Comparison of ENCODE assay signal across 13 cellular contexts in the genomic region with DNA sequence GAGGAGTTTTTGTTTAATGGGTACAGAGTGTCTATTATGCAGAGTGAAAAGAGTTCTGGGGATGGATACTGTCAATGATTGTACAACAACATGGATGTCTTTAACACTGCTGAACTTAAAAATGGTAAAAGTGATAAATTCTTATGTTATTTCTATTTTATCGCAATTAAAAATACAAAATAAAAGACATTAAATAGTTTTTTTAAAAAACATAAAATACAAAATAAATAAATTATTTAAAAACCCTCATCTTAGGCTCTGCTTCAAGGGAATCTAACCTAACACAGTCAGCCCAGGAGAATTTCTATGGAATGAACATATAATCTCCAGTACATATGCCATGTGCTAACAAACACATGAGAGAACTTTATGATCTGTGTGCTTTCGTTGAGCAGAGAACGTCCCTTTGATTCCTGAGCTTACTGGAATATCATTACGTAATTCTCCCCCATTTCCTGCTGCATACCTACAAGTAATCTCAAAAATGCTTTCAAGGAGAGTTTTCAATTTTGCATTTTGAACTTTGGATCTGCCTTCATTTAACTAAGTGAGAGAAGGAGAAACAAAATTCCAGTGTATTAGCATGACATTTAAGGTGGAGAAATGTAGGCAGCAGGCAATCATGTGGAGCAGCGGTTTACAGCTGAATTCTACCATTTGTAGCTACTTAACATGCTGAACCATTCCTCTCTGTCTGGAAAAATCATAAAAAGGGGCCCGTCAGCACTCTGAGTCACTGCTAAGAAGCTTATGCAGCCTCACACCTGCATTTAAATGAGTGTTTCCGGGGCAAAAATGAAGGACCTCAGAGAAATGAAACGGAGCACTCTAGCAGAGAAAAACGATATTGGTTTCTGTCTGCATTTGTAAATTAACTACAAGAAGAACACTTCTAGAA.
DNase-seq lines count a peak whose midpoint lies in the region; ATAC-seq and TF ChIP-seq lines count a peak whose summit lies in the region.
"Had no signal": no experiment of that assay in that cellular context is flagged by ENCODE, and none has a peak within 500 bp of the region (broad histone marks: within the 10 kb centered on the region; RNA-seq: fewer than 3 reads in every experiment).

No MANE protein-coding gene starts in this region.

- H3K4me3 ChIP-seq in GM23338 (no peak overlapping the region), iPS-18a (ENCODE audit: low read length) (no peak overlapping the region), retinal pigment epithelial cell (ENCODE audit: low read length) (no peak overlapping the region), esophagus muscularis mucosa (no peak overlapping the region), tibial nerve (no peak overlapping the region)
- H3K4me3 ChIP-seq: prostate gland, thyroid gland had no signal

- intact Hi-C loops in esophagus muscularis mucosa (cut with DNase I): no loop called here

- no peak for TF ChIP-seq EP300 in esophagus muscularis mucosa (IDR thresholded peaks at IDR 0.05)
- no peak for TF ChIP-seq EP300 in tibial nerve (IDR thresholded peaks at IDR 0.05)

- no peak overlapping the region for H3K27ac ChIP-seq in GM23338 (ENCODE audit: low read depth)
- peak overlapping the region; percentile 42 for H3K27ac ChIP-seq in iPS-18a (ENCODE audit: low read length)
- no peak overlapping the region for H3K27ac ChIP-seq in esophagus muscularis mucosa (replicated peaks in 1 of 4)
- peak overlapping the region in 1 of 4 donors; percentile 12 for H3K27ac ChIP-seq in tibial nerve
- H3K27ac ChIP-seq: prostate gland, thyroid gland had no signal

- H3K4me2 ChIP-seq in GM23338: no peak overlapping the region

- no peak for TF ChIP-seq CTCF in GM23338 (conservative IDR thresholded peaks at IDR 0.05; ENCODE audit: low read depth in 2 of 2)
- no peak for TF ChIP-seq CTCF in retinal pigment epithelial cell (conservative IDR thresholded peaks at IDR 0.05; ENCODE audit: low read depth, low read length)
- no peak for TF ChIP-seq CTCF in esophagus muscularis mucosa (IDR thresholded peaks at IDR 0.05)
- no peak for TF ChIP-seq CTCF in tibial nerve (IDR thresholded peaks at IDR 0.05)

- TF ChIP-seq POLR2A in esophagus muscularis mucosa (IDR thresholded peaks at IDR 0.05; ENCODE audit: low read depth) (no peak), tibial nerve (IDR thresholded peaks at IDR 0.05) (no peak)

- H2AFZ ChIP-seq in GM23338: no peak overlapping the region

- ATAC-seq in GM23338: no peak

- H3K9me3 ChIP-seq in iPS-18a (ENCODE audit: control insufficient read depth, low read depth, low read length): no peaks in the 10 kb centered on the region
- no peaks in the 10 kb centered on the region for H3K9me3 ChIP-seq in esophagus muscularis mucosa
- H3K9me3 ChIP-seq in tibial nerve: no peaks in the 10 kb centered on the region
- H3K9me3 ChIP-seq: prostate gland, thyroid gland had no signal

- peaks cover 11% of the 10 kb centered on the region; the same call in 2 of the 3 replicates for H3K4me1 Mint-ChIP-seq in GM23338

- no peak overlapping the region for H3K4me3 Mint-ChIP-seq in GM23338

- DNase-seq in GM23338 (ENCODE audit: low spot score) (peak; percentile 5), astrocyte of the hippocampus (ENCODE audit: low read depth, low spot score) (peak; percentile 75), retinal pigment epithelial cell (ENCODE audit: low read depth) (peak; percentile 33), HuH-7.5 (ENCODE audit: low spot score) (no peak), esophagus muscularis mucosa (ENCODE audit: extremely low spot score) (no peak), tibial nerve (ENCODE audit: low spot score in 2 of 2) (no peak)
- DNase-seq in activated effector memory CD4-positive, alpha-beta T cell treated with Interleukin-2 at 50 U/mL for 16 hours: no peak
- DNase-seq: activated CD4-positive, CD25-positive, alpha-beta regulatory T cell; islet precursor cell; NCI-H146; thyroid gland had no signal

- H3K79me2 ChIP-seq in GM23338 (replicated peaks; ENCODE audit: insufficient read depth): no peaks in the 10 kb centered on the region

- H3F3A ChIP-seq in GM23338 (replicated peaks; ENCODE audit: low read depth): no peaks in the 10 kb centered on the region

- no peaks in the 10 kb centered on the region; the same call in 2 of the 3 replicates for H3K9me3 Mint-ChIP-seq in GM23338

- H3K36me3 ChIP-seq in GM23338 (ENCODE audit: insufficient read depth) (no peaks in the 10 kb centered on the region), iPS-18a (ENCODE audit: control insufficient read depth, low read depth, low read length) (no peaks in the 10 kb centered on the region), esophagus muscularis mucosa (no peaks in the 10 kb centered on the region), tibial nerve (no peaks in the 10 kb centered on the region)
- H3K36me3 ChIP-seq: prostate gland, thyroid gland had no signal

- 93% methylated on average over 9 of the region's 9 CpGs for WGBS in esophagus muscularis mucosa
- WGBS in tibial nerve, 2 donors: 69 to 77% methylated on average over 9 of the region's 9 CpGs

- no peaks in the 10 kb centered on the region for H3K27me3 ChIP-seq in GM23338 (ENCODE audit: insufficient read depth)
- H3K27me3 ChIP-seq in iPS-18a (ENCODE audit: control insufficient read depth, insufficient read depth, low read length): no peaks in the 10 kb centered on the region
- H3K27me3 ChIP-seq in esophagus muscularis mucosa: no peaks in the 10 kb centered on the region
- H3K27me3 ChIP-seq in tibial nerve: no peaks in the 10 kb centered on the region
- H3K27me3 ChIP-seq: thyroid gland had no signal

- H3K36me3 Mint-ChIP-seq in GM23338 (ENCODE audit: low read depth): no peaks in the 10 kb centered on the region

- no peak overlapping the region for H3K27ac Mint-ChIP-seq in GM23338

- peaks cover 13% of the 10 kb centered on the region; the same call in 1 of the 2 replicates for H3K9me2 ChIP-seq in GM23338 (ENCODE audit: insufficient read depth)

- no peaks in the 10 kb centered on the region for H4K20me1 ChIP-seq in GM23338 (replicated peaks; ENCODE audit: insufficient read depth)

- H3K9ac ChIP-seq in iPS-18a (ENCODE audit: low read length): no peak overlapping the region

- H3K4me1 ChIP-seq in GM23338 (ENCODE audit: insufficient read depth) (peaks cover 11% of the 10 kb centered on the region; the same call in 1 of the 2 replicates), iPS-18a (ENCODE audit: control insufficient read depth, low read depth, low read length) (peaks cover 5% of the 10 kb centered on the region), esophagus muscularis mucosa (peaks cover 0 to 2% (median under 1%) of the 10 kb centered on the region in 4 donors), tibial nerve (no peaks in the 10 kb centered on the region)
- H3K4me1 ChIP-seq: prostate gland, thyroid gland had no signal

- peaks cover 4% of the 10 kb centered on the region for H3K27me3 Mint-ChIP-seq in GM23338 (ENCODE audit: insufficient read depth, low read depth, poor library complexity)

TF ChIP-seq in GM23338, 12 proteins besides CTCF, POLR2A, EP300 and RAD21 (continues in another document):
- TF ChIP-seq JUNB (IDR thresholded peaks at IDR 0.05; ENCODE audit: unreplicated experiment) (no peak), STAT1 (IDR thresholded peaks at IDR 0.05; ENCODE audit: unreplicated experiment) (no peak), ZNF331 (CRISPR knock-in tag; IDR thresholded peaks at IDR 0.05; ENCODE audit: low read depth) (no peak), EZH2 (IDR thresholded peaks at IDR 0.05; ENCODE audit: low read depth, unreplicated experiment) (no peak), EZH2phosphoT487 (IDR thresholded peaks at IDR 0.05; ENCODE audit: unreplicated experiment) (no peak), NANOG (IDR thresholded peaks at IDR 0.05; ENCODE audit: borderline replicate concordance) (no peak)

Comparison
In these comparisons a context has a peak if more than half of its experiments do, and no peak if none do; other contexts are left out.
1. DNase-seq: peak in GM23338 (single experiment), astrocyte of the hippocampus (single experiment) and retinal pigment epithelial cell (single experiment); none in HuH-7.5 (single experiment), esophagus muscularis mucosa (single experiment), tibial nerve (0 of 2) and activated effector memory CD4-positive, alpha-beta T cell treated with Interleukin-2 at 50 U/mL for 16 hours (single experiment).